ENCODE assay signal across 1 cellular context in genomic region chr17:9875441-9875840, GRCh38.
TF ChIP-seq lines count a peak whose summit lies in the region.

No MANE protein-coding gene starts in this region.

TF ChIP-seq in IMR-90, 13 proteins besides CTCF, POLR2A, EP300 and RAD21:
- TF ChIP-seq CEBPB (IDR thresholded peaks at IDR 0.05; ENCODE audit: low read depth, low read length) (no peak), MAZ (IDR thresholded peaks at IDR 0.05; ENCODE audit: borderline replicate concordance, low read depth, low read length) (no peak), FOS (IDR thresholded peaks at IDR 0.05; ENCODE audit: low read depth, low read length) (no peak), ELK1 (IDR thresholded peaks at IDR 0.05; ENCODE audit: borderline replicate concordance, low read depth, low read length) (no peak), RCOR1 (IDR thresholded peaks at IDR 0.05; ENCODE audit: insufficient replicate concordance, low read length) (no peak), MAFK (IDR thresholded peaks at IDR 0.05; ENCODE audit: low read depth, low read length) (no peak), SMC3 (IDR thresholded peaks at IDR 0.05; ENCODE audit: low read depth, low read length) (no peak), MXI1 (IDR thresholded peaks at IDR 0.05; ENCODE audit: borderline replicate concordance, low read depth, low read length) (no peak), RFX5 (IDR thresholded peaks at IDR 0.05; ENCODE audit: low read depth, low read length) (no peak), USF2 (IDR thresholded peaks at IDR 0.05; ENCODE audit: low read depth, low read length) (no peak)
